Comparison of ENCODE assay signal across 9 cellular contexts in genomic region chr1:2237773-2238172, GRCh38. TPM values are rescaled to one million over a fixed set of nuclear protein-coding genes. Genes with fewer than 3 reads are reported as not detected.
DNase-seq lines count a peak whose midpoint lies in the region; ATAC-seq lines count a peak whose summit lies in the region.
"Had no signal": no experiment of that assay in that cellular context is flagged by ENCODE, and none has a peak within 500 bp of the region (broad histone marks: within the 10 kb centered on the region; RNA-seq: fewer than 3 reads in every experiment).

No MANE protein-coding gene starts in this region.

- H3K4me3 ChIP-seq in muscle layer of colon (ENCODE audit: low read depth in 1 of 2, low read length in 2 of 2), result peak overlapping the region in 1 of 2 donors; percentile 35

- H3K9ac ChIP-seq in muscle layer of colon (ENCODE audit: low read length), result peak overlapping the region; percentile 27

- no peaks in the 10 kb centered on the region for H3K9me3 ChIP-seq in muscle layer of colon (ENCODE audit: low read length)

- peaks cover 100% of the 10 kb centered on the region for H3K4me1 ChIP-seq in muscle layer of colon (ENCODE audit: insufficient read depth, low read length)

- H3K27me3 Mint-ChIP-seq in IgD-negative memory B cell, result peaks cover 3% of the 10 kb centered on the region
- H3K27me3 Mint-ChIP-seq in dendritic cell treated with granulocyte-macrophage colony-stimulating factor and Interleukin-4, amounts not matched to agents 40 ng/mL and 50 ng/mL, for 4 days, result peaks cover 2% of the 10 kb centered on the region

- no peaks in the 10 kb centered on the region for H3K27me3 ChIP-seq in muscle layer of colon (ENCODE audit: control insufficient read depth in 1 of 2, insufficient read depth in 2 of 2, low read length in 2 of 2)

- H3K27ac Mint-ChIP-seq in IgD-negative memory B cell, result peak overlapping the region in 2 of 3 donors; percentile 87 to 99
- no peak overlapping the region for H3K27ac Mint-ChIP-seq in dendritic cell treated with granulocyte-macrophage colony-stimulating factor and Interleukin-4, amounts not matched to agents 40 ng/mL and 50 ng/mL, for 4 days

- peaks cover 33 to 48% (median 33%) of the 10 kb centered on the region in 3 donors for H3K4me1 Mint-ChIP-seq in IgD-negative memory B cell
- H3K4me1 Mint-ChIP-seq in dendritic cell treated with granulocyte-macrophage colony-stimulating factor and Interleukin-4, amounts not matched to agents 40 ng/mL and 50 ng/mL, for 4 days (ENCODE audit: low read depth), result peaks cover 97% of the 10 kb centered on the region

- peaks cover 9% of the 10 kb centered on the region for H3K36me3 ChIP-seq in muscle layer of colon (ENCODE audit: insufficient read depth, low read length)

- peak overlapping the region; percentile 36 for H3K27ac ChIP-seq in muscle layer of colon (ENCODE audit: low read depth, low read length)

- ATAC-seq in HG02973 (IDR thresholded peaks at IDR 0.05; ENCODE audit: unreplicated experiment), result no peak

- H3K36me3 Mint-ChIP-seq in IgD-negative memory B cell, result peaks cover 2% of the 10 kb centered on the region
- H3K36me3 Mint-ChIP-seq in dendritic cell treated with granulocyte-macrophage colony-stimulating factor and Interleukin-4, amounts not matched to agents 40 ng/mL and 50 ng/mL, for 4 days (ENCODE audit: low read depth), result peaks cover 92% of the 10 kb centered on the region

- no peaks in the 10 kb centered on the region for H3K9me3 Mint-ChIP-seq in IgD-negative memory B cell
- no peaks in the 10 kb centered on the region for H3K9me3 Mint-ChIP-seq in dendritic cell treated with granulocyte-macrophage colony-stimulating factor and Interleukin-4, amounts not matched to agents 40 ng/mL and 50 ng/mL, for 4 days

- in situ Hi-C loops in ACHN (cut with HindIII; ENCODE audit: low pct_ligation_motif_present, low pct_unique_long_range_greater_than_20kb, low sequenced_read_pairs), result no loop called here

- intact Hi-C loops in dendritic cell treated with granulocyte-macrophage colony-stimulating factor and Interleukin-4, amounts not matched to agents 40 ng/mL and 50 ng/mL, for 4 days (cut with micrococcal nuclease), result no loop called here
- intact Hi-C loops in posterior vena cava (cut with DNase I), result loop anchor here in 1 of 2 donors (5.0 kb wide), 1 partner anchor 35 kb away; no protein-coding TSS in a partner anchor

- peak overlapping the region in 3 of 4 donors; percentile 53 to 65 (median 63) for H3K4me3 Mint-ChIP-seq in IgD-negative memory B cell
- peak overlapping the region; percentile 15 for H3K4me3 Mint-ChIP-seq in dendritic cell treated with granulocyte-macrophage colony-stimulating factor and Interleukin-4, amounts not matched to agents 40 ng/mL and 50 ng/mL, for 4 days

- peak; percentile 20 for DNase-seq in ACHN
- no peak for DNase-seq in HuH-7 (ENCODE audit: low spot score)
- no peak for DNase-seq in posterior vena cava (ENCODE audit: low spot score)
- DNase-seq in germinal center (ENCODE audit: low spot score), result no peak
- DNase-seq: SIG-M5 had no signal

RNA-seq across cellular contexts. Expression of gene SKI, which starts 9.7 kb away (rescaled TPM):
- polyA plus RNA-seq in IgD-negative memory B cell, result 0.78 TPM
- 100 to 1,000 TPM; 104 to 111 TPM for total RNA-seq in posterior vena cava

RNA-seq across cellular contexts. Expression of gene FAAP20, which starts 43.2 kb away (rescaled TPM):
- polyA plus RNA-seq in IgD-negative memory B cell, result 78.2 TPM
- 10 to 100 TPM; 50.7 to 52.9 TPM for total RNA-seq in posterior vena cava
